In the genomic region with DNA sequence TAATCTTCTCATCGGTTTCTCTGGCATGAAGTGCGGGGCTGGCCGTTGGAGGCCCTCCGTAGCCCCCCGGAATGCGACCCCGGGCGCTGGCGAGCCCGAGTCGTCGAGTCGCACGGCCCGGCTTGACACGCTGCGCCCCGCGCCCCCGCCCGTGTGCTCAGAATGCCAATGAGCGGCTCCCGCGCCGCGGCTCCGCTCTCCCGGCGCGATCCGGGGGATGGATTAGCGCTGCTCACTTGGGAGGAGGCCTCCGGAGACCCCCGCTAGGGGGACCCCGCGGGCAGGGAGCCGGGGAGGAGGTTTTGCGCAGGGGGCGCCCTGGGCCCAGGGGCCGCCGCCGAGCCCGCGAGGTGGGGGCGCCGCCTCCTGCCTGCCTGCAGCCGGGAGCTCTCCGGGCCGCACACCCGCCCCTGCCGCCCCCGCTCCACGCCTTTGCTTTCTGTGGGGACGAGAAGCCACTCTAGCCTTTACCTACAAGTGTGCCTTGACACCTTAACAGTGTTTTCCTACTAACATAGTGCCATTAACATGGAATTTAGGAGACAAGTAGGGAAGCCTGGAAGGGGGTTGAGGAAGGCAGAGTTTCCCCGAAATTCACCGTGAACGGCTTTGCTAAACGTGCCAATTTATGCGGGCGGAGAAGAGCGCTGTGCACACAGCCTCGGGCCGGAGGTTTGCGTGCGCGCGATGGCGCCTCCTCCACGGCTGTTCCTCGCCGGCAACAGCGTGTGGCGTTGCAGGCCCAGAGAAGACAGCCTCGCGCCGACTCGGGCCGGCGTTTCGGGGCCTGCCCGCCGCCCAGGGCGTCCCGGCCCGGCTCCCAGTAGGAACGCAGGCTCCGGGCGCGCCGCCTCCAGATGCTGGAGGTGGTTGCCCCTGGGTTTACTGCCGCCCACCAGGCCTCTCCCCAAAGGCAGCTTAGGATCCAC, we compare ENCODE assay signal across 1 cellular context.
TF ChIP-seq lines count a peak whose summit lies in the region.

No MANE protein-coding gene starts in this region.

TF ChIP-seq in IMR-90, 13 proteins besides CTCF, POLR2A, EP300 and RAD21 (continued from another document):
- no peak for TF ChIP-seq ELK1 (IDR thresholded peaks at IDR 0.05; ENCODE audit: borderline replicate concordance, low read depth, low read length)
TF ChIP-seq in IMR-90: peak in this region for 4.
